ENCODE assay signal across 7 cellular contexts in genomic region chr16:68311316-68311620, GRCh38. TPM values are rescaled to one million over a fixed set of nuclear protein-coding genes. Genes with fewer than 3 reads are reported as not detected.
A peak's percentile ranks its signal among the peaks of the same experiment; 100 is the strongest.
DNase-seq lines count a peak whose midpoint lies in the region; ATAC-seq, FAIRE-seq and TF ChIP-seq lines count a peak whose summit lies in the region.

No MANE protein-coding gene starts in this region.

- 4% methylated on average over 6 of the region's 13 CpGs for WGBS in mammary epithelial cell (ENCODE audit: low coverage, missing lambda C conversion rate)

- CTCF ChIA-PET in mammary epithelial cell (lab: Charles Lee; ENCODE audit: low non-redundant PET), result interaction anchor here (1.0 kb wide), 2 partner anchors 47 to 49 kb away, joined by 8 to 21 read pairs; partner anchors contain the start of gene SLC7A6

- TSS peak; percentile 20 for BruUV-seq in mammary epithelial cell (replicated peaks; lab: Mats Ljungman, UMichigan)

- no peak for FAIRE-seq in urothelium cell line (lab: Jason Lieb, UNC)

- in situ Hi-C loops in mammary epithelial cell (cut with MboI; ENCODE audit: low sequenced_read_pairs in 2 of 2), result no loop called here

- peak; percentile 40 for ATAC-seq in GM19043 (IDR thresholded peaks at IDR 0.05; ENCODE audit: low read depth, unreplicated experiment)
- no peak for ATAC-seq in GM21447 (IDR thresholded peaks at IDR 0.05; ENCODE audit: unreplicated experiment)

- dilution Hi-C loops in mammary epithelial cell (cut with HindIII; ENCODE audit: low sequenced_read_pairs), result no loop called here

- peak overlapping the region; percentile 93 for H3K4me2 ChIP-seq in mammary epithelial cell (ENCODE audit: insufficient read depth, low read depth, low read length)

- peaks cover 69% of the 10 kb centered on the region for H3K79me2 ChIP-seq in mammary epithelial cell (ENCODE audit: insufficient read depth, low read length)

- H3K27ac ChIP-seq in mammary epithelial cell (ENCODE audit: insufficient read depth, low read depth, low read length), result peak overlapping the region; percentile 4
- H3K27ac ChIP-seq in muscle layer of duodenum (ENCODE audit: low read length), result no peak overlapping the region

- H3K9me3 ChIP-seq in mammary epithelial cell (replicated peaks; ENCODE audit: insufficient read depth, low read length) (no peaks in the 10 kb centered on the region), muscle layer of duodenum (ENCODE audit: control insufficient read depth in 1 of 2, low read length in 2 of 2) (no peaks in the 10 kb centered on the region)

- H3K27me3 ChIP-seq in mammary epithelial cell (ENCODE audit: insufficient read depth, low read length), result no peaks in the 10 kb centered on the region
- no peaks in the 10 kb centered on the region for H3K27me3 ChIP-seq in muscle layer of duodenum (ENCODE audit: low read depth, low read length)

- H4K20me1 ChIP-seq in mammary epithelial cell (ENCODE audit: insufficient read depth, low read length), result no peaks in the 10 kb centered on the region

- intact Hi-C loops in mammary epithelial cell (cut with micrococcal nuclease), result loop anchor here (5.0 kb wide), 1 partner anchor 224 kb away; the partner anchor contains the start of gene NFATC3

- H2AFZ ChIP-seq in mammary epithelial cell (ENCODE audit: low read depth, low read length), result peak overlapping the region; percentile 97

- H3K36me3 ChIP-seq in mammary epithelial cell (ENCODE audit: insufficient read depth, low read length) (peaks cover 2% of the 10 kb centered on the region), muscle layer of duodenum (ENCODE audit: control insufficient read depth in 1 of 2, insufficient read depth in 2 of 2, low read length in 2 of 2) (peaks cover 12 to 24% of the 10 kb centered on the region in 2 donors)

- peaks cover 10% of the 10 kb centered on the region for H3K4me1 ChIP-seq in mammary epithelial cell (ENCODE audit: insufficient read depth, low read length)
- H3K4me1 ChIP-seq in muscle layer of duodenum (ENCODE audit: control insufficient read depth in 1 of 2, insufficient read depth in 2 of 2, low read length in 2 of 2), result peaks cover 7 to 29% of the 10 kb centered on the region in 2 donors

- DNase-seq in NCI-H146 treated with DMSO at 0.1 percent for 48 hours (lab: John Stamatoyannopoulos, UW; ENCODE audit: unreplicated experiment) (peak; percentile 8), mammary epithelial cell (no peak), urothelium cell line (ENCODE audit: low spot score) (no peak)
- no peak for DNase-seq in stimulated activated CD4-positive, alpha-beta T cell treated with anti-CD3 and anti-CD28 coated beads, Interleukin-2, amount 100 ng/mL, for 48 hours

- TF ChIP-seq CTCF in mammary epithelial cell (conservative IDR thresholded peaks at IDR 0.05 in 1 of 2, IDR thresholded peaks at IDR 0.05 in 1 of 2; ENCODE audit: extremely low read depth in 1 of 2, insufficient read depth in 1 of 2, low read depth in 1 of 2, low read length in 2 of 2), result no peak

- H3K4me3 ChIP-seq in mammary epithelial cell (replicated peaks in 1 of 3; ENCODE audit: insufficient read depth in 1 of 3, low read depth in 2 of 3, low read length in 3 of 3) (peak overlapping the region; percentile 79 to 98 (median 86)), muscle layer of duodenum (ENCODE audit: low read depth in 1 of 2, low read length in 2 of 2) (peak overlapping the region; percentile 81 to 82)

- peak overlapping the region; percentile 58 for H3K9ac ChIP-seq in mammary epithelial cell (ENCODE audit: insufficient read depth, low read length)

RNA-seq across cellular contexts. Expression of gene PRMT7, which starts 0.4 kb away (rescaled TPM):
- total RNA-seq in mammary epithelial cell, result 10 to 100 TPM; 31.9 to 38.3 TPM
- 35.5 TPM for polyA plus RNA-seq in mammary epithelial cell
- 14.6 TPM for polyA minus RNA-seq in mammary epithelial cell

RNA-seq across cellular contexts. Expression of gene SLC7A6OS, which starts 0.5 kb away (rescaled TPM):
- 10 to 100 TPM; 11.5 to 15.6 TPM for total RNA-seq in mammary epithelial cell
- 6.5 TPM for polyA plus RNA-seq in mammary epithelial cell
- polyA minus RNA-seq in mammary epithelial cell, result 3.9 TPM

RNA-seq across cellular contexts. Expression of gene SLC7A6, which starts 46.9 kb away (rescaled TPM):
- 10 to 100 TPM; 27.0 to 37.1 TPM for total RNA-seq in mammary epithelial cell
- polyA plus RNA-seq in mammary epithelial cell, result 19.3 TPM
- polyA minus RNA-seq in mammary epithelial cell, result 35.1 TPM
